25 cellular contexts compared by ENCODE assay signal in genomic region chr16:68453816-68454215, GRCh38. TPM values are rescaled to one million over a fixed set of nuclear protein-coding genes. Genes with fewer than 3 reads are reported as not detected.
"Had no signal": no experiment of that assay in that cellular context is flagged by ENCODE, and none has a peak within 500 bp of the region (broad histone marks: within the 10 kb centered on the region; RNA-seq: fewer than 3 reads in every experiment).

No MANE protein-coding gene starts in this region.

- H3K36me3 ChIP-seq: esophagus muscularis mucosa, gastroesophageal sphincter, heart left ventricle, left lung, lower lobe of right lung had no signal

- ATAC-seq: foreskin keratinocyte, gastroesophageal sphincter, heart left ventricle, left cardiac atrium, left lung, left ventricle myocardium superior, lower lobe of right lung, mucosa of descending colon had no signal

- H3K4me1 ChIP-seq: foreskin keratinocyte, lower lobe of right lung had no signal

- H3K4me3 Mint-ChIP-seq: immature natural killer cell, mesothelial cell of epicardium had no signal

- H3K27ac Mint-ChIP-seq: immature natural killer cell, mesothelial cell of epicardium had no signal

- H3K27ac ChIP-seq: coronary artery, dorsolateral prefrontal cortex, esophagus muscularis mucosa, foreskin keratinocyte, gastroesophageal sphincter, heart left ventricle, hepatocyte, left lung, lower lobe of right lung had no signal

- FAIRE-seq: colon, endothelial cell of umbilical vein, frontal cortex, keratinocyte had no signal

- H3K4me3 ChIP-seq: coronary artery, dorsolateral prefrontal cortex, esophagus muscularis mucosa, gastroesophageal sphincter, heart left ventricle, hepatocyte, left lung, lower lobe of right lung, mucosa of descending colon had no signal

- DNase-seq: dermis blood vessel endothelial cell; dorsolateral prefrontal cortex; effector CD4-positive, alpha-beta T cell; effector memory CD4-positive, alpha-beta T cell; foreskin keratinocyte; heart left ventricle; hypothalamus; immature natural killer cell; left cardiac atrium; left lung; left ventricle myocardium superior; lower lobe of right lung; mesenchymal stem cell; mucosa of descending colon had no signal

- H3K9me3 Mint-ChIP-seq: immature natural killer cell, mesothelial cell of epicardium had no signal

- H3K9me3 ChIP-seq: esophagus muscularis mucosa, gastroesophageal sphincter, heart left ventricle, left lung, lower lobe of right lung, mucosa of descending colon had no signal

- H3K27me3 ChIP-seq: dorsolateral prefrontal cortex, esophagus muscularis mucosa, heart left ventricle, hepatocyte had no signal

- H3K36me3 Mint-ChIP-seq: immature natural killer cell, mesothelial cell of epicardium had no signal

RNA-seq across cellular contexts. Expression of gene SMPD3, which starts 5.5 kb away (rescaled TPM):
- total RNA-seq: endothelial cell of umbilical vein, epithelial cell of proximal tubule, myocyte had no signal
